Comparison of ENCODE assay signal across 8 cellular contexts in the genomic region with DNA sequence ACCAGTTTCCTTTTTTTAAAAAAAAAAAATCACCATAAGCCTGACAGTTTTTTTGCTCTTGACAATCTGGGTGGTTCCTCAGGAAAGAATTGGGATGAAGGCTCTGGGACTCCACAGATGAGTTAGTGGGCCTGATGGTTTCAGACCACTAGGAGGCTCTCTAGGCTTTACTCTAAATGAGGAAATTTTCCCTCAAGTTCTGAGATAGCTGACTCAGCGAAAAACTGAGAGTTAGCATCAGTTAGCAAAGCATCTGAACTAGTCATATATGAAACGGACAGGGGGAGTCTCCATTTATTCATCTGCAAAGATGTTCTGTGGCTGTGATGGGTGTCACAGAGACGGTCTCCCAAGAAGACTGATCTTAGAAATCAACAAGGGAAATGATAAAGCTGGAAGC.
DNase-seq lines count a peak whose midpoint lies in the region; ATAC-seq lines count a peak whose summit lies in the region.

No MANE protein-coding gene starts in this region.

- H3K18ac ChIP-seq in neuronal stem cell (ENCODE audit: low read length) = no peak overlapping the region

- H3K9ac ChIP-seq in neuronal stem cell (ENCODE audit: low read depth, low read length, poor library complexity) = no peak overlapping the region

- no peak overlapping the region for H3K23ac ChIP-seq in neuronal stem cell (ENCODE audit: low read depth, low read length, poor library complexity)

- peak in 1 of 2 donors; percentile 28 for DNase-seq in activated T-cell treated with anti-CD3 and anti-CD28 coated beads, Interleukin-2, amount 50 U/mL, for 72 hours
- no peak for DNase-seq in activated T-cell treated with anti-CD3 and anti-CD28 coated beads, Interleukin-2, amount 50 U/mL, for 1 hour
- DNase-seq in NCI-H82 treated with DMSO at 0.1 percent for 48 hours (lab: John Stamatoyannopoulos, UW; ENCODE audit: unreplicated experiment) = peak; percentile 91
- DNase-seq in cerebellar cortex (ENCODE audit: low spot score) = peak; percentile 20
- peak; percentile 39 for DNase-seq in neuronal stem cell (ENCODE audit: low spot score)
- no peak for DNase-seq in GM19240 (ENCODE audit: insufficient read length, low spot score)
- no peak for DNase-seq in stimulated activated CD8-positive, alpha-beta memory T cell treated with anti-CD3 and anti-CD28 coated beads, Interleukin-4, amount 100 ng/mL, for 48 hours

- no peak overlapping the region for H3K4me3 ChIP-seq in neuronal stem cell (ENCODE audit: low read length in 2 of 2)

- no peak overlapping the region for H4K8ac ChIP-seq in neuronal stem cell (ENCODE audit: low read depth, low read length)

- no peaks in the 10 kb centered on the region for H3K36me3 Mint-ChIP-seq in activated T-cell treated with anti-CD3 and anti-CD28 coated beads, Interleukin-2, amount 50 U/mL, for 72 hours (ENCODE audit: insufficient read depth in 2 of 2)

- H2BK120ac ChIP-seq in neuronal stem cell (ENCODE audit: low read depth, low read length) = no peak overlapping the region

- peak overlapping the region; percentile 29 to 91 for H3K4me3 Mint-ChIP-seq in activated T-cell treated with anti-CD3 and anti-CD28 coated beads, Interleukin-2, amount 50 U/mL, for 72 hours

- H2BK15ac ChIP-seq in neuronal stem cell (ENCODE audit: low read length) = no peak overlapping the region

- H3K9me3 ChIP-seq in neuronal stem cell (replicated peaks in 1 of 2; ENCODE audit: control insufficient read depth in 2 of 2, insufficient read depth in 1 of 2, low read depth in 1 of 2, low read length in 2 of 2) = no peaks in the 10 kb centered on the region

- H2AK5ac ChIP-seq in neuronal stem cell (ENCODE audit: low read depth, low read length) = no peak overlapping the region

- no peaks in the 10 kb centered on the region for H3K4me1 ChIP-seq in neuronal stem cell (ENCODE audit: control insufficient read depth in 2 of 2, insufficient read depth in 1 of 2, low read depth in 1 of 2, low read length in 2 of 2)

- no peaks in the 10 kb centered on the region for H3K36me3 ChIP-seq in neuronal stem cell (replicated peaks in 1 of 2; ENCODE audit: control insufficient read depth in 2 of 2, insufficient read depth in 2 of 2, low read length in 2 of 2)

- no peak overlapping the region for H2BK12ac ChIP-seq in neuronal stem cell (ENCODE audit: low read length)

- H3K79me1 ChIP-seq in neuronal stem cell (ENCODE audit: low read depth, low read length) = no peaks in the 10 kb centered on the region

- no peak overlapping the region for H3K4ac ChIP-seq in neuronal stem cell (ENCODE audit: low read length)

- H3K27me3 ChIP-seq in neuronal stem cell (ENCODE audit: control insufficient read depth in 3 of 3, insufficient read depth in 3 of 3, low read depth in 1 of 3, low read length in 3 of 3) = no peaks in the 10 kb centered on the region

- no peak overlapping the region for H3K4me2 ChIP-seq in neuronal stem cell (ENCODE audit: insufficient read depth, low read length, poor library complexity, severe bottlenecking)

- peak overlapping the region; percentile 99 for H3K27ac Mint-ChIP-seq in activated T-cell treated with anti-CD3 and anti-CD28 coated beads, Interleukin-2, amount 50 U/mL, for 72 hours

- peak; percentile 87 to 92 for ATAC-seq in activated T-cell treated with anti-CD3 and anti-CD28 coated beads, Interleukin-2, amount 50 U/mL, for 72 hours (replicated peaks in 1 of 2)
- ATAC-seq in GM19463 (IDR thresholded peaks at IDR 0.05; ENCODE audit: unreplicated experiment) = no peak

- no CpG with 5 or more reads among the region's 3 CpGs for WGBS in neuronal stem cell (ENCODE audit: extremely low coverage in 2 of 2, insufficient read length in 2 of 2, insufficient replicate concordance in 1 of 2), 2 donors

- no peak overlapping the region for H3K14ac ChIP-seq in neuronal stem cell (ENCODE audit: low read length)

- H3K4me1 Mint-ChIP-seq in activated T-cell treated with anti-CD3 and anti-CD28 coated beads, Interleukin-2, amount 50 U/mL, for 72 hours (ENCODE audit: low read depth) = peaks cover 19% of the 10 kb centered on the region

- H3K27me3 Mint-ChIP-seq in activated T-cell treated with anti-CD3 and anti-CD28 coated beads, Interleukin-2, amount 50 U/mL, for 72 hours (ENCODE audit: low read depth) = no peaks in the 10 kb centered on the region

- no peak overlapping the region for H3K27ac ChIP-seq in neuronal stem cell (replicated peaks; ENCODE audit: low read length)

- H4K91ac ChIP-seq in neuronal stem cell (ENCODE audit: low read depth, low read length, poor library complexity) = no peak overlapping the region

- no peak overlapping the region for H2BK5ac ChIP-seq in neuronal stem cell (ENCODE audit: low read length)

- H3K9me3 Mint-ChIP-seq in activated T-cell treated with anti-CD3 and anti-CD28 coated beads, Interleukin-2, amount 50 U/mL, for 72 hours = no peaks in the 10 kb centered on the region

- no peak overlapping the region for H2AFZ ChIP-seq in neuronal stem cell (ENCODE audit: low read length)

Comparison
In these comparisons a context has a peak if more than half of its experiments do, and no peak if none do; other contexts are left out.
1. DNase-seq: peak in NCI-H82 treated with DMSO at 0.1 percent for 48 hours (single experiment), cerebellar cortex (single experiment) and neuronal stem cell (single experiment); none in activated T-cell treated with anti-CD3 and anti-CD28 coated beads, Interleukin-2, amount 50 U/mL, for 1 hour (single experiment), GM19240 (single experiment) and stimulated activated CD8-positive, alpha-beta memory T cell treated with anti-CD3 and anti-CD28 coated beads, Interleukin-4, amount 100 ng/mL, for 48 hours (single experiment).